ENCODE assay signal across 27 cellular contexts in the genomic region with DNA sequence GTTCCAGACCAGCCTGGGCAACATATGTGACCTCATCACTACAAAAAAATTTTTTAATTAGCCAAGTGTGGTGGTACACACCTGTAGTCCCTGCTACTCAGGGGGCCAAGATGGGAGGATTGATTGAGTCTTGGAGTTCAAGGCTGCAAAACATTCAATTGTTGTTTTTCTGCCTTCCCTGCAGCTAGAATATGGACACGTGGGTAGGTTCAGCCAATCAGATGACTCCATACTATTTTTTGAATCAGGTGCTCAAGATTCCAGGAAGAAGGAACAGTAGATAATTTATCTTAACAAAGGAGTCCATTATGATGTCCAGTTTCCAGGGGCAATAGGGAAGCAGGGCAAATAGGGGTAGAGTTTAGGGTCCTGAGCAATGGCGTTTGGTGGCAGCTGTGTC. TPM values are rescaled to one million over a fixed set of nuclear protein-coding genes. Genes with fewer than 3 reads are reported as not detected.
"Had no signal": no experiment of that assay in that cellular context is flagged by ENCODE, and none has a peak within 500 bp of the region (broad histone marks: within the 10 kb centered on the region; RNA-seq: fewer than 3 reads in every experiment).

No MANE protein-coding gene starts in this region.

- H3K9ac ChIP-seq: KMS-11 had no signal

- FAIRE-seq: HTR-8/SVneo had no signal

- H3K4me3 Mint-ChIP-seq: T-helper 17 cell had no signal

- H3K4me2 ChIP-seq: KMS-11 had no signal

- H3K27ac ChIP-seq: HL-60, KMS-11, RWPE1 had no signal

- H3K27ac Mint-ChIP-seq: T-helper 17 cell had no signal

- H3K4me1 Mint-ChIP-seq: T-helper 17 cell had no signal

- DNase-seq: Kasumi-1, MV-4-11, NCI-H1048, NCI-H1105, NCI-H1417, NCI-H1436 treated with DMSO at 0.1 percent for 48 hours, NCI-H1694 treated with DMSO at 0.1 percent for 48 hours, NCI-H1930, NCI-H2081, NCI-H2107, NCI-H226, NCI-H446, NCI-H510A, NCI-H524 treated with DMSO at 0.1 percent for 48 hours, NCI-H69, NCI-H774, PC-3, SHP77, T-helper 1 cell, T-helper 17 cell had no signal

- ATAC-seq: Panc1, PC-3, SK-N-SH treated with all-trans-retinoic acid at 6 μM for 48 hours, T-helper 17 cell had no signal

RNA-seq across cellular contexts. Expression of a gene that starts 2.4 kb away (rescaled TPM):
- total RNA-seq: M059J, PC-3, T-helper 17 cell had no signal

RNA-seq across cellular contexts. Expression of a gene that starts 13.2 kb away (rescaled TPM):
- total RNA-seq: M059J, PC-3, T-helper 17 cell had no signal

RNA-seq across cellular contexts. Expression of a gene that starts 24.4 kb away (rescaled TPM):
- total RNA-seq: M059J, PC-3, T-helper 17 cell had no signal

RNA-seq across cellular contexts. Expression of a gene that starts 47.6 kb away (rescaled TPM):
- total RNA-seq: M059J, PC-3, T-helper 17 cell had no signal
